ENCODE assay signal across 8 cellular contexts in genomic region chr3:69855436-69856162, GRCh38.
DNase-seq lines count a peak whose midpoint lies in the region; ATAC-seq and TF ChIP-seq lines count a peak whose summit lies in the region.

No MANE protein-coding gene starts in this region.

- H2AFZ ChIP-seq in OCI-LY7 (ENCODE audit: low read length), result no peak overlapping the region

- no peaks in the 10 kb centered on the region for H3K9me3 Mint-ChIP-seq in nephron
- H3K9me3 Mint-ChIP-seq in activated CD8-positive, alpha-beta T cell treated with anti-CD3 and anti-CD28 coated beads for 36 hours, result no peaks in the 10 kb centered on the region

- H3K4me3 ChIP-seq in OCI-LY7 (ENCODE audit: low read depth, low read length, poor library complexity, severe bottlenecking), result no peak overlapping the region
- H3K4me3 ChIP-seq in epithelial cell of proximal tubule (ENCODE audit: low read depth, low read length), result no peak overlapping the region

- H3K4me1 Mint-ChIP-seq in nephron, result peaks cover 12% of the 10 kb centered on the region
- no peaks in the 10 kb centered on the region for H3K4me1 Mint-ChIP-seq in activated CD8-positive, alpha-beta T cell treated with anti-CD3 and anti-CD28 coated beads for 36 hours (ENCODE audit: low read depth)

- POLR2A ChIA-PET in OCI-LY7 (lab: Charles Lee), result no interaction called here
- POLR2A ChIA-PET in activated CD8-positive, alpha-beta T cell treated with anti-CD3 and anti-CD28 coated beads for 36 hours (lab: Charles Lee), result no interaction called here

- in situ Hi-C loops in Caki2 (cut with HindIII; ENCODE audit: low pct_unique_long_range_greater_than_20kb, low sequenced_read_pairs), result no loop called here

- no peaks in the 10 kb centered on the region for H4K20me1 ChIP-seq in OCI-LY7 (ENCODE audit: insufficient read depth, low read length)

- H3K36me3 ChIP-seq in OCI-LY7 (ENCODE audit: insufficient read depth, low read length), result no peaks in the 10 kb centered on the region

- no TSS peak for BruUV-seq in OCI-LY7 (replicated peaks; lab: Mats Ljungman, UMichigan)

- CTCF ChIA-PET in OCI-LY7 (lab: Charles Lee; ENCODE audit: unreplicated experiment), result no interaction called here
- CTCF ChIA-PET in activated CD8-positive, alpha-beta T cell treated with anti-CD3 and anti-CD28 coated beads for 36 hours (lab: Charles Lee), result interaction anchor here (0.6 kb wide), 1 partner anchor 610 kb away, joined by 3 read pairs; no protein-coding TSS in a partner anchor

- intact Hi-C loops in OCI-LY7 (cut with micrococcal nuclease; ENCODE audit: unreplicated experiment), result no loop called here
- intact Hi-C loops in activated CD8-positive, alpha-beta T cell treated with anti-CD3 and anti-CD28 coated beads for 36 hours (cut with micrococcal nuclease), result no loop called here

- TF ChIP-seq CTCF in OCI-LY7 (conservative IDR thresholded peaks at IDR 0.05; ENCODE audit: low read length) (peak; percentile 47), epithelial cell of proximal tubule (conservative IDR thresholded peaks at IDR 0.05; ENCODE audit: low read depth, low read length) (peak; percentile 65), nephron (IDR thresholded peaks at IDR 0.05; ENCODE audit: unreplicated experiment in 3 of 3) (peak; percentile 47 to 61 (median 49)), GM20000 (IDR thresholded peaks at IDR 0.05; ENCODE audit: extremely low read depth, missing control alignments) (no peak)
- TF ChIP-seq CTCF in activated CD8-positive, alpha-beta T cell treated with anti-CD3 and anti-CD28 coated beads for 36 hours (IDR thresholded peaks at IDR 0.05), result no peak

- DNase-seq in Caki2 (ENCODE audit: low read depth) (peak; percentile 16), OCI-LY7 (ENCODE audit: low spot score) (no peak), epithelial cell of proximal tubule (ENCODE audit: low read depth) (no peak), cortex of kidney (lab: John Stamatoyannopoulos, UW) (no peak), GM20000 (ENCODE audit: low spot score) (no peak)
- DNase-seq in activated CD8-positive, alpha-beta T cell treated with anti-CD3 and anti-CD28 coated beads for 36 hours, result no peak

- H3K9me2 ChIP-seq in OCI-LY7 (ENCODE audit: insufficient read depth, low read length), result no peaks in the 10 kb centered on the region

- no peak overlapping the region for H3K27ac ChIP-seq in OCI-LY7 (ENCODE audit: low read depth, low read length, poor library complexity, severe bottlenecking)

- no peak for ATAC-seq in activated CD8-positive, alpha-beta T cell treated with anti-CD3 and anti-CD28 coated beads for 36 hours
- no peak for ATAC-seq in HG03565 (IDR thresholded peaks at IDR 0.05; ENCODE audit: unreplicated experiment)

- no peaks in the 10 kb centered on the region for H3K27me3 Mint-ChIP-seq in nephron (ENCODE audit: low read depth)
- no peaks in the 10 kb centered on the region for H3K27me3 Mint-ChIP-seq in activated CD8-positive, alpha-beta T cell treated with anti-CD3 and anti-CD28 coated beads for 36 hours

- peak overlapping the region; percentile 9 to 56 (median 38) for H3K27ac Mint-ChIP-seq in nephron
- no peak overlapping the region for H3K27ac Mint-ChIP-seq in activated CD8-positive, alpha-beta T cell treated with anti-CD3 and anti-CD28 coated beads for 36 hours

- no peaks in the 10 kb centered on the region for H3K36me3 Mint-ChIP-seq in nephron (ENCODE audit: low read depth)
- H3K36me3 Mint-ChIP-seq in activated CD8-positive, alpha-beta T cell treated with anti-CD3 and anti-CD28 coated beads for 36 hours (ENCODE audit: low read depth), result no peaks in the 10 kb centered on the region

- no peaks in the 10 kb centered on the region for H3K4me1 ChIP-seq in OCI-LY7 (ENCODE audit: insufficient read depth, low read length, poor library complexity, severe bottlenecking)

- H3K79me2 ChIP-seq in OCI-LY7 (ENCODE audit: insufficient read depth, low read depth, low read length), result no peaks in the 10 kb centered on the region

- no peaks in the 10 kb centered on the region for H3K9me3 ChIP-seq in OCI-LY7 (ENCODE audit: low read length)

- no peak overlapping the region for H3K4me2 ChIP-seq in OCI-LY7 (ENCODE audit: low read length)

- H3K4me3 Mint-ChIP-seq in nephron, result no peak overlapping the region
- no peak overlapping the region for H3K4me3 Mint-ChIP-seq in activated CD8-positive, alpha-beta T cell treated with anti-CD3 and anti-CD28 coated beads for 36 hours

Comparison
In these comparisons a context has a peak if more than half of its experiments do, and no peak if none do; other contexts are left out.
1. CTCF ChIP-seq: peak in OCI-LY7 (single experiment), epithelial cell of proximal tubule (single experiment) and nephron (3 of 3); none in activated CD8-positive, alpha-beta T cell treated with anti-CD3 and anti-CD28 coated beads for 36 hours (single experiment) and GM20000 (single experiment).